In genomic region chr13:74090397-74090796, GRCh38 we compare ENCODE assay signal across 16 cellular contexts. TPM values are rescaled to one million over a fixed set of nuclear protein-coding genes. Genes with fewer than 3 reads are reported as not detected.
DNase-seq lines count a peak whose midpoint lies in the region; ATAC-seq and TF ChIP-seq lines count a peak whose summit lies in the region.
"Had no signal": no experiment of that assay in that cellular context is flagged by ENCODE, and none has a peak within 500 bp of the region (broad histone marks: within the 10 kb centered on the region; RNA-seq: fewer than 3 reads in every experiment).

No MANE protein-coding gene starts in this region.

- H3K36me3 Mint-ChIP-seq in CD8-positive, alpha-beta T cell, result peaks cover 10% of the 10 kb centered on the region
- peaks cover 10% of the 10 kb centered on the region for H3K36me3 Mint-ChIP-seq in activated CD4-positive, alpha-beta memory T cell treated with anti-CD3 and anti-CD28 coated beads for 36 hours
- H3K36me3 Mint-ChIP-seq in immature natural killer cell, result no peaks in the 10 kb centered on the region

- CTCF ChIA-PET in CD8-positive, alpha-beta T cell (lab: Charles Lee), result no interaction called here
- CTCF ChIA-PET in activated CD4-positive, alpha-beta memory T cell treated with anti-CD3 and anti-CD28 coated beads for 36 hours (lab: Charles Lee), result no interaction called here

- H3K27ac Mint-ChIP-seq in CD8-positive, alpha-beta T cell, result peak overlapping the region; percentile 34
- peak overlapping the region; percentile 83 for H3K27ac Mint-ChIP-seq in activated CD4-positive, alpha-beta memory T cell treated with anti-CD3 and anti-CD28 coated beads for 36 hours
- peak overlapping the region; percentile 9 to 90 (median 71) for H3K27ac Mint-ChIP-seq in immature natural killer cell
- H3K27ac Mint-ChIP-seq: activated T-helper 2 cell treated with anti-CD3 and anti-CD28 coated beads, Interferon-gamma antibody, Interleukin-2, Interleukin-4, amounts not matched to agents 10 μg/mL and 5 μg/mL and 100 μg/mL, durations not matched to agents 14 hours and 24 hours and 36 hours had no signal

- ATAC-seq in CD8-positive, alpha-beta T cell, result peak; percentile 18
- ATAC-seq in GM21723 (IDR thresholded peaks at IDR 0.05; ENCODE audit: unreplicated experiment), result no peak
- ATAC-seq: heart right ventricle, lower lobe of right lung, Panc1 had no signal

- POLR2A ChIA-PET in CD8-positive, alpha-beta T cell (lab: Charles Lee), result interaction anchor here (0.8 to 1.1 kb wide), 3 partner anchors 9 to 41 kb away, joined by 3 to 4 read pairs (median 4); no protein-coding TSS in a partner anchor
- POLR2A ChIA-PET in activated CD4-positive, alpha-beta memory T cell treated with anti-CD3 and anti-CD28 coated beads for 36 hours (lab: Charles Lee), result interaction anchor here (0.8 to 1.5 kb wide), 2 partner anchors 27 to 39 kb away, joined by 3 read pairs; no protein-coding TSS in a partner anchor

- no peak for DNase-seq in CD8-positive, alpha-beta T cell
- DNase-seq in HCEC 1CT, result peak; percentile 41
- DNase-seq in activated CD4-positive, alpha-beta memory T cell treated with anti-CD3 and anti-CD28 coated beads for 36 hours, result no peak
- DNase-seq in immature natural killer cell, result no peak
- DNase-seq in ureter (ENCODE audit: low spot score), result no peak
- DNase-seq in hypothalamus (lab: John Stamatoyannopoulos, UW), result no peak
- DNase-seq: heart right ventricle, Kasumi-1, lower lobe of right lung, NCI-H1417 treated with DMSO at 0.1 percent for 48 hours, NCI-H2171 treated with DMSO at 0.1 percent for 48 hours, uterus had no signal

- intact Hi-C loops in CD8-positive, alpha-beta T cell (cut with DNase I, micrococcal nuclease), result loop anchor here in 1 of 2 experiments (2.0 to 5.0 kb wide), 2 partner anchors 14 to 42 kb away; partner anchors contain the start of gene KLF12
- intact Hi-C loops in activated CD4-positive, alpha-beta memory T cell treated with anti-CD3 and anti-CD28 coated beads for 36 hours (cut with micrococcal nuclease), result loop anchor here (2.0 kb wide), 1 partner anchor 28 kb away; no protein-coding TSS in a partner anchor

- no peak for TF ChIP-seq CTCF in CD8-positive, alpha-beta T cell (IDR thresholded peaks at IDR 0.05)

- no peak overlapping the region for H3K4me3 Mint-ChIP-seq in CD8-positive, alpha-beta T cell
- peak overlapping the region; percentile 40 for H3K4me3 Mint-ChIP-seq in activated CD4-positive, alpha-beta memory T cell treated with anti-CD3 and anti-CD28 coated beads for 36 hours
- H3K4me3 Mint-ChIP-seq in immature natural killer cell, result peak overlapping the region; percentile 28 to 78 (median 45)

- H3K4me3 ChIP-seq in CD8-positive, alpha-beta T cell (ENCODE audit: low read depth, low read length), result no peak overlapping the region
- H3K4me3 ChIP-seq: heart right ventricle, lower lobe of right lung, SK-N-MC, uterus had no signal

- no peaks in the 10 kb centered on the region for H3K9me3 ChIP-seq in CD8-positive, alpha-beta T cell (ENCODE audit: low read length)
- H3K9me3 ChIP-seq: heart right ventricle, lower lobe of right lung, uterus had no signal

- H3K27ac ChIP-seq in CD8-positive, alpha-beta T cell (ENCODE audit: low read depth, low read length), result no peak overlapping the region
- H3K27ac ChIP-seq: heart right ventricle, lower lobe of right lung, SK-N-MC, uterus had no signal

- no peaks in the 10 kb centered on the region for H3K9me3 Mint-ChIP-seq in CD8-positive, alpha-beta T cell
- peaks cover 3% of the 10 kb centered on the region for H3K9me3 Mint-ChIP-seq in activated CD4-positive, alpha-beta memory T cell treated with anti-CD3 and anti-CD28 coated beads for 36 hours
- H3K9me3 Mint-ChIP-seq in immature natural killer cell, result no peaks in the 10 kb centered on the region
- H3K9me3 Mint-ChIP-seq: activated T-helper 2 cell treated with anti-CD3 and anti-CD28 coated beads, Interferon-gamma antibody, Interleukin-2, Interleukin-4, amounts not matched to agents 10 μg/mL and 5 μg/mL and 100 μg/mL, durations not matched to agents 14 hours and 24 hours and 36 hours had no signal

- H3K27me3 ChIP-seq in CD8-positive, alpha-beta T cell (ENCODE audit: insufficient read depth, low read length), result no peaks in the 10 kb centered on the region
- H3K27me3 ChIP-seq: heart right ventricle, uterus had no signal

- no peaks in the 10 kb centered on the region for H3K36me3 ChIP-seq in CD8-positive, alpha-beta T cell (ENCODE audit: insufficient read depth, low read length)
- H3K36me3 ChIP-seq: heart right ventricle, lower lobe of right lung, uterus had no signal

- peaks cover 56% of the 10 kb centered on the region for H3K4me1 ChIP-seq in CD8-positive, alpha-beta T cell (ENCODE audit: insufficient read depth, low read length)
- H3K4me1 ChIP-seq: lower lobe of right lung, uterus had no signal

- no peaks in the 10 kb centered on the region for H3K27me3 Mint-ChIP-seq in CD8-positive, alpha-beta T cell (ENCODE audit: low read depth)
- H3K27me3 Mint-ChIP-seq in activated CD4-positive, alpha-beta memory T cell treated with anti-CD3 and anti-CD28 coated beads for 36 hours, result no peaks in the 10 kb centered on the region
- H3K27me3 Mint-ChIP-seq in immature natural killer cell (ENCODE audit: low read depth in 3 of 3), result peaks cover 0 to 3% (median 0%) of the 10 kb centered on the region in 3 donors

- H3K4me1 Mint-ChIP-seq in CD8-positive, alpha-beta T cell (ENCODE audit: low read depth), result peaks cover 67% of the 10 kb centered on the region
- H3K4me1 Mint-ChIP-seq in activated CD4-positive, alpha-beta memory T cell treated with anti-CD3 and anti-CD28 coated beads for 36 hours (ENCODE audit: low read depth), result peaks cover 64% of the 10 kb centered on the region
- peaks cover 74 to 89% of the 10 kb centered on the region in 2 donors for H3K4me1 Mint-ChIP-seq in immature natural killer cell

RNA-seq across cellular contexts. Expression of gene KLF12, which starts 43.8 kb away (rescaled TPM):
- 10 to 100 TPM; 59.5 to 64.7 TPM for total RNA-seq in CD8-positive, alpha-beta T cell
- 10 to 100 TPM; 24.5 to 25.5 TPM for total RNA-seq in activated CD4-positive, alpha-beta memory T cell treated with anti-CD3 and anti-CD28 coated beads for 36 hours
- 10 to 100 TPM; 19.6 to 28.1 (median 21.4) TPM for polyA plus RNA-seq in immature natural killer cell
- total RNA-seq in ureter, result 12.9 TPM
